ENCODE assay signal across 8 cellular contexts in genomic region chr17:15263206-15263579, GRCh38. TPM values are rescaled to one million over a fixed set of nuclear protein-coding genes. Genes with fewer than 3 reads are reported as not detected.
A peak's percentile ranks its signal among the peaks of the same experiment; 100 is the strongest.
DNase-seq lines count a peak whose midpoint lies in the region; ATAC-seq and TF ChIP-seq lines count a peak whose summit lies in the region.

No MANE protein-coding gene starts in this region.

- peak overlapping the region; percentile 93 for H3K4me2 ChIP-seq in hepatocyte

- peaks cover 19% of the 10 kb centered on the region for H3K79me2 ChIP-seq in hepatocyte

- TF ChIP-seq CTCF in astrocyte of the cerebellum (IDR thresholded peaks at IDR 0.05; ENCODE audit: low read depth, low read length, missing control alignments) (no peak), hepatocyte (IDR thresholded peaks at IDR 0.05; ENCODE audit: poor library complexity) (no peak)

- H3K9me2 ChIP-seq in hepatocyte (replicated peaks; ENCODE audit: insufficient read depth), result no peaks in the 10 kb centered on the region

- H4K20me1 ChIP-seq in hepatocyte (ENCODE audit: insufficient read depth, poor library complexity, severe bottlenecking), result peaks cover 8% of the 10 kb centered on the region

- peak overlapping the region; percentile 60 for H3K9ac ChIP-seq in rectal smooth muscle tissue (ENCODE audit: low read length)

- DNase-seq in GM03348 (ENCODE audit: low spot score) (peak; percentile 90), astrocyte of the cerebellum (ENCODE audit: low read depth) (peak; percentile 89), hepatocyte (ENCODE audit: low spot score) (peak; percentile 77), T-helper 2 cell (no peak)

- H2AFZ ChIP-seq in hepatocyte, result peak overlapping the region; percentile 55

- H3K36me3 ChIP-seq in hepatocyte (replicated peaks; ENCODE audit: insufficient read depth, low read depth) (no peaks in the 10 kb centered on the region), rectal smooth muscle tissue (ENCODE audit: control insufficient read depth, insufficient read depth, low read length) (peaks cover 12% of the 10 kb centered on the region)

- H3K4me3 ChIP-seq in astrocyte of the cerebellum (ENCODE audit: low read depth, low read length) (peak overlapping the region; percentile 81), hepatocyte (peak overlapping the region; percentile 80), rectal smooth muscle tissue (ENCODE audit: low read length) (peak overlapping the region; percentile 91)

- H3K4me1 ChIP-seq in hepatocyte (ENCODE audit: insufficient read depth), result peaks cover 12% of the 10 kb centered on the region
- H3K4me1 ChIP-seq in rectal smooth muscle tissue (ENCODE audit: control insufficient read depth, insufficient read depth, low read length), result peaks cover 15% of the 10 kb centered on the region

- H3K9me3 ChIP-seq in hepatocyte (ENCODE audit: low read depth), result no peaks in the 10 kb centered on the region

- H3K27ac ChIP-seq in hepatocyte (peak overlapping the region; percentile 97), rectal smooth muscle tissue (ENCODE audit: low read depth, low read length) (peak overlapping the region; percentile 94)

- ATAC-seq in GM21360 (IDR thresholded peaks at IDR 0.05; ENCODE audit: unreplicated experiment) (no peak), HG02759 (IDR thresholded peaks at IDR 0.05; ENCODE audit: unreplicated experiment) (no peak), HG03378 (IDR thresholded peaks at IDR 0.05; ENCODE audit: unreplicated experiment) (no peak)

- in situ Hi-C loops in astrocyte of the cerebellum (cut with HindIII; ENCODE audit: low sequenced_read_pairs), result loop anchor here (25.0 kb wide), 1 partner anchor 224 kb away; no protein-coding TSS in a partner anchor

- 6% methylated on average over 17 of the region's 17 CpGs for WGBS in hepatocyte (ENCODE audit: low lambda C conversion rate, missing lambda C conversion rate)

- H3K27me3 ChIP-seq in hepatocyte (peaks cover 34% of the 10 kb centered on the region), rectal smooth muscle tissue (ENCODE audit: control insufficient read depth, insufficient read depth, low read length) (no peaks in the 10 kb centered on the region)

RNA-seq across cellular contexts. Expression of gene PMP22, which starts 1.9 kb away (rescaled TPM):
- 111 and 113 TPM in 2 replicates for total RNA-seq in hepatocyte
- 163 and 186 TPM in 2 replicates for polyA plus RNA-seq in hepatocyte

Comparison
In these comparisons a context has a peak if more than half of its experiments do, and no peak if none do; other contexts are left out.
1. DNase-seq: peak in GM03348 (single experiment), astrocyte of the cerebellum (single experiment) and hepatocyte (single experiment); none in T-helper 2 cell (0 of 5).
2. Peak in every context shown above with its lines, with median percentiles within 50 percentile points of each other: H3K4me3 ChIP-seq.